Comparison of ENCODE assay signal across 1 cellular context in genomic region chr14:31255918-31256317, GRCh38.
TF ChIP-seq lines count a peak whose summit lies in the region.
"Not testable (repeated sequence)": the region's sequence is repeated elsewhere in the genome, so short reads cannot be mapped to it uniquely, and the experiment has no call there.

No MANE protein-coding gene starts in this region.

TF ChIP-seq in HepG2, 621 proteins besides CTCF, POLR2A, EP300 and RAD21 (continued from another document):
- 0 out of 2 replicates have a peak, but pooled peaks have one; percentile 50 for TF ChIP-seq ZNF569 (CRISPR knock-in tag; IDR thresholded peaks at IDR 0.05; ENCODE audit: borderline replicate concordance)
- 0 out of 2 replicates have a peak, but pooled peaks have one; percentile 30 for TF ChIP-seq ZNF430 (CRISPR knock-in tag; IDR thresholded peaks at IDR 0.05)
- TF ChIP-seq SOX13 (IDR thresholded peaks at IDR 0.05): not testable (repeated sequence)
- 0 out of 4 replicates have a peak, but pooled peaks of 1 of the 2 experiments have one; percentile 2 for TF ChIP-seq SOX13 (CRISPR knock-in tag; conservative IDR thresholded peaks at IDR 0.05 in 1 of 2, IDR thresholded peaks at IDR 0.05 in 1 of 2)
- 0 out of 2 replicates have a peak, but pooled peaks have one; percentile 26 for TF ChIP-seq ZMYM2 (CRISPR knock-in tag; IDR thresholded peaks at IDR 0.05)
- peak; percentile 42; the same call in 1 of the 2 replicates for TF ChIP-seq ZFY (CRISPR knock-in tag; IDR thresholded peaks at IDR 0.05)
- TF ChIP-seq NFKB2 (CRISPR knock-in tag; IDR thresholded peaks at IDR 0.05; ENCODE audit: borderline replicate concordance): 0 out of 2 replicates have a peak, but pooled peaks have one; percentile 12
- TF ChIP-seq PBX3 (CRISPR knock-in tag; IDR thresholded peaks at IDR 0.05; ENCODE audit: borderline replicate concordance): peak; percentile 60; the same call in 1 of the 2 replicates
- TF ChIP-seq MED1 (CRISPR knock-in tag; IDR thresholded peaks at IDR 0.05): peak; percentile 13; the same call in 1 of the 2 replicates
- 0 out of 2 replicates have a peak, but pooled peaks have one; percentile 47 for TF ChIP-seq ZNF552 (CRISPR knock-in tag; IDR thresholded peaks at IDR 0.05; ENCODE audit: borderline replicate concordance)
- TF ChIP-seq NCOA1 (CRISPR knock-in tag; IDR thresholded peaks at IDR 0.05): 0 out of 2 replicates have a peak, but pooled peaks have one; percentile 39
- TF ChIP-seq ZNF280D (CRISPR knock-in tag; IDR thresholded peaks at IDR 0.05): 0 out of 2 replicates have a peak, but pooled peaks have one; percentile 68
- 0 out of 2 replicates have a peak, but pooled peaks have one; percentile 30 for TF ChIP-seq ADNP (CRISPR knock-in tag; IDR thresholded peaks at IDR 0.05)
- 0 out of 2 replicates have a peak, but pooled peaks have one; percentile 72 for TF ChIP-seq ZNF414 (CRISPR knock-in tag; IDR thresholded peaks at IDR 0.05)
